In genomic region chr19:38915329-38916321, GRCh38 we compare ENCODE assay signal across 32 cellular contexts. TPM values are rescaled to one million over a fixed set of nuclear protein-coding genes. Genes with fewer than 3 reads are reported as not detected.
DNase-seq lines count a peak whose midpoint lies in the region; ATAC-seq and TF ChIP-seq lines count a peak whose summit lies in the region.
"Had no signal": no experiment of that assay in that cellular context is flagged by ENCODE, and none has a peak within 500 bp of the region (broad histone marks: within the 10 kb centered on the region; RNA-seq: fewer than 3 reads in every experiment).

No MANE protein-coding gene starts in this region.

- no peak for DNase-seq in Calu3
- DNase-seq in neural crest cell (ENCODE audit: low read depth, low spot score) = no peak
- DNase-seq in NOMO-1 treated with dmso at 0.1 percent for 144 hours (lab: John Stamatoyannopoulos, UW; ENCODE audit: unreplicated experiment) = no peak
- no peak for DNase-seq in CD8-positive, alpha-beta T cell
- DNase-seq: activated CD4-positive, alpha-beta T cell treated with anti-CD3 and anti-CD28 coated beads, Interleukin-2, amount 10 ng/mL, durations not matched to agents 7 days and 5 days; activated gamma-delta T cell treated with Interleukin-2 at 50 U/mL for 16 hours; activated T-cell treated with anti-CD3 and anti-CD28 coated beads, Interleukin-2, amount 50 U/mL, for 4 hours; CD8-positive, alpha-beta memory T cell; central memory CD4-positive, alpha-beta T cell; dermis blood vessel endothelial cell; DMS79; gastrocnemius medialis; GDM1; H9; naive B cell; NCI-H1105 treated with DMSO at 0.1 percent for 48 hours; NCI-H2029; NCI-H526; stimulated activated CD4-positive, alpha-beta T cell treated with anti-CD3 and anti-CD28 coated beads, Interleukin-2, amount 100 ng/mL, for 24 hours; SW 1271; T-helper 9 cell; transverse colon; WERI-Rb-1 had no signal

- no peaks in the 10 kb centered on the region for H3K36me3 ChIP-seq in CD8-positive, alpha-beta T cell (ENCODE audit: insufficient read depth, low read length)
- H3K36me3 ChIP-seq: ovary, transverse colon, WERI-Rb-1 had no signal

- H3K27ac ChIP-seq in CD8-positive, alpha-beta T cell (ENCODE audit: low read depth, low read length) = no peak overlapping the region
- H3K27ac ChIP-seq: gastrocnemius medialis, hepatocyte, left lung, ovary, transverse colon, WERI-Rb-1 had no signal

- CTCF ChIA-PET in Calu3 (lab: Charles Lee) = no interaction called here
- CTCF ChIA-PET in CD8-positive, alpha-beta T cell (lab: Charles Lee) = interaction anchor here (0.9 kb wide), 1 partner anchor 8 kb away, joined by 3 read pairs; no protein-coding TSS in a partner anchor

- H3K9me3 Mint-ChIP-seq in Calu3 (ENCODE audit: low read depth, unreplicated experiment) = no peaks in the 10 kb centered on the region
- H3K9me3 Mint-ChIP-seq in dendritic cell treated with granulocyte-macrophage colony-stimulating factor and Interleukin-4, amounts not matched to agents 40 ng/mL and 50 ng/mL, for 4 days = no peaks in the 10 kb centered on the region
- no peaks in the 10 kb centered on the region for H3K9me3 Mint-ChIP-seq in neural crest cell
- no peaks in the 10 kb centered on the region for H3K9me3 Mint-ChIP-seq in CD8-positive, alpha-beta T cell
- H3K9me3 Mint-ChIP-seq: activated CD4-positive, alpha-beta T cell treated with anti-CD3 and anti-CD28 coated beads, Interleukin-2, amount 10 ng/mL, durations not matched to agents 7 days and 5 days; activated T-cell treated with anti-CD3 and anti-CD28 coated beads, Interleukin-2, amount 50 U/mL, for 4 hours; CD8-positive, alpha-beta memory T cell; mesothelial cell of epicardium; naive B cell had no signal

- H3K4me3 ChIP-seq in CD8-positive, alpha-beta T cell (ENCODE audit: low read depth, low read length) = no peak overlapping the region
- H3K4me3 ChIP-seq: gastrocnemius medialis, hepatocyte, left lung, ovary, smooth muscle cell, transverse colon had no signal

- POLR2A ChIA-PET in CD8-positive, alpha-beta T cell (lab: Charles Lee) = no interaction called here

- H3K9me3 ChIP-seq in CD8-positive, alpha-beta T cell (ENCODE audit: low read length) = no peaks in the 10 kb centered on the region
- H3K9me3 ChIP-seq: gastrocnemius medialis, left lung, ovary, transverse colon had no signal

- H3K36me3 Mint-ChIP-seq in Calu3 (ENCODE audit: insufficient read depth, unreplicated experiment) (peaks cover 6% of the 10 kb centered on the region), neural crest cell (ENCODE audit: low read depth) (no peaks in the 10 kb centered on the region)
- peaks cover 23% of the 10 kb centered on the region for H3K36me3 Mint-ChIP-seq in dendritic cell treated with granulocyte-macrophage colony-stimulating factor and Interleukin-4, amounts not matched to agents 40 ng/mL and 50 ng/mL, for 4 days (ENCODE audit: low read depth)
- H3K36me3 Mint-ChIP-seq in CD8-positive, alpha-beta T cell = peaks cover 10% of the 10 kb centered on the region
- H3K36me3 Mint-ChIP-seq: mesothelial cell of epicardium had no signal

- no peaks in the 10 kb centered on the region for H3K27me3 Mint-ChIP-seq in Calu3 (ENCODE audit: unreplicated experiment)
- no peaks in the 10 kb centered on the region for H3K27me3 Mint-ChIP-seq in dendritic cell treated with granulocyte-macrophage colony-stimulating factor and Interleukin-4, amounts not matched to agents 40 ng/mL and 50 ng/mL, for 4 days
- H3K27me3 Mint-ChIP-seq in neural crest cell (ENCODE audit: low read depth) = no peaks in the 10 kb centered on the region
- no peaks in the 10 kb centered on the region for H3K27me3 Mint-ChIP-seq in CD8-positive, alpha-beta T cell (ENCODE audit: low read depth)
- H3K27me3 Mint-ChIP-seq: activated CD4-positive, alpha-beta T cell treated with anti-CD3 and anti-CD28 coated beads, Interleukin-2, amount 10 ng/mL, durations not matched to agents 7 days and 5 days; naive B cell had no signal

- no peak for TF ChIP-seq CTCF in Calu3 (IDR thresholded peaks at IDR 0.05; ENCODE audit: unreplicated experiment)
- TF ChIP-seq CTCF in neural crest cell (conservative IDR thresholded peaks at IDR 0.05) = no peak
- no peak for TF ChIP-seq CTCF in CD8-positive, alpha-beta T cell (IDR thresholded peaks at IDR 0.05)

- ATAC-seq in HG02981 (IDR thresholded peaks at IDR 0.05; ENCODE audit: unreplicated experiment) = no peak
- ATAC-seq in CD8-positive, alpha-beta T cell = no peak
- ATAC-seq: activated T-cell treated with anti-CD3 and anti-CD28 coated beads, Interleukin-2, amount 50 U/mL, for 4 hours; gastrocnemius medialis; left lung had no signal

- no peaks in the 10 kb centered on the region for H3K27me3 ChIP-seq in CD8-positive, alpha-beta T cell (ENCODE audit: insufficient read depth, low read length)
- H3K27me3 ChIP-seq: gastrocnemius medialis, hepatocyte, ovary had no signal

- no peaks in the 10 kb centered on the region for H3K4me1 ChIP-seq in CD8-positive, alpha-beta T cell (ENCODE audit: insufficient read depth, low read length)
- H3K4me1 ChIP-seq: gastrocnemius medialis, left lung, transverse colon had no signal

- H3K27ac Mint-ChIP-seq in Calu3 (ENCODE audit: unreplicated experiment) (peak overlapping the region; percentile 3), neural crest cell (ENCODE audit: unreplicated experiment) (peak overlapping the region; percentile 27)
- H3K27ac Mint-ChIP-seq in dendritic cell treated with granulocyte-macrophage colony-stimulating factor and Interleukin-4, amounts not matched to agents 40 ng/mL and 50 ng/mL, for 4 days = peak overlapping the region; percentile 30
- H3K27ac Mint-ChIP-seq in CD8-positive, alpha-beta T cell = no peak overlapping the region
- H3K27ac Mint-ChIP-seq: mesothelial cell of epicardium, naive B cell had no signal

- no TSS peak for BruUV-seq in Calu3 (replicated peaks; lab: Mats Ljungman, UMichigan)

- intact Hi-C loops in Calu3 (cut with micrococcal nuclease; ENCODE audit: unreplicated experiment) = no loop called here
- intact Hi-C loops in dendritic cell treated with granulocyte-macrophage colony-stimulating factor and Interleukin-4, amounts not matched to agents 40 ng/mL and 50 ng/mL, for 4 days (cut with micrococcal nuclease) = no loop called here
- intact Hi-C loops in CD8-positive, alpha-beta T cell (cut with DNase I, micrococcal nuclease) = no loop called here

- H3K4me3 Mint-ChIP-seq in Calu3 (ENCODE audit: low read depth, unreplicated experiment) (no peak overlapping the region), neural crest cell (no peak overlapping the region)
- H3K4me3 Mint-ChIP-seq in dendritic cell treated with granulocyte-macrophage colony-stimulating factor and Interleukin-4, amounts not matched to agents 40 ng/mL and 50 ng/mL, for 4 days = no peak overlapping the region
- no peak overlapping the region for H3K4me3 Mint-ChIP-seq in CD8-positive, alpha-beta T cell
- H3K4me3 Mint-ChIP-seq: activated CD4-positive, alpha-beta T cell treated with anti-CD3 and anti-CD28 coated beads, Interleukin-2, amount 10 ng/mL, durations not matched to agents 7 days and 5 days; activated T-cell treated with anti-CD3 and anti-CD28 coated beads, Interleukin-2, amount 50 U/mL, for 4 hours; CD8-positive, alpha-beta memory T cell; mesothelial cell of epicardium; naive B cell had no signal

- H3K4me1 Mint-ChIP-seq in Calu3 (ENCODE audit: low read depth, unreplicated experiment) (no peaks in the 10 kb centered on the region), neural crest cell (no peaks in the 10 kb centered on the region)
- H3K4me1 Mint-ChIP-seq in dendritic cell treated with granulocyte-macrophage colony-stimulating factor and Interleukin-4, amounts not matched to agents 40 ng/mL and 50 ng/mL, for 4 days (ENCODE audit: low read depth) = peaks cover 17% of the 10 kb centered on the region
- peaks cover 2% of the 10 kb centered on the region for H3K4me1 Mint-ChIP-seq in CD8-positive, alpha-beta T cell (ENCODE audit: low read depth)
- H3K4me1 Mint-ChIP-seq: CD8-positive, alpha-beta memory T cell; H9; mesothelial cell of epicardium had no signal

RNA-seq across cellular contexts. Expression of gene CCER2, which starts 3.6 kb away (rescaled TPM):
- total RNA-seq in Calu3 (2022) = 0.57 and 1.2 TPM in 2 replicates
- total RNA-seq in neural crest cell = 1.4 and 2.0 TPM in 2 replicates
- 1 to 10 TPM in 1 of 2 experiments, under 1 TPM in 1; 0.97 to 1.0 TPM for total RNA-seq in CD8-positive, alpha-beta T cell
- total RNA-seq: dermis blood vessel endothelial cell, hepatocyte, HT-29, left lung, M059J, smooth muscle cell, transverse colon had no signal

RNA-seq across cellular contexts. Expression of gene SARS2, which starts 14.9 kb away (rescaled TPM):
- total RNA-seq in Calu3 (2022) (52.1 and 58.1 TPM in 2 replicates), neural crest cell (54.1 and 58.5 TPM in 2 replicates)
- 10 to 100 TPM; 24.3 to 26.1 TPM for total RNA-seq in CD8-positive, alpha-beta T cell

RNA-seq across cellular contexts. Expression of gene MRPS12, which starts 15.1 kb away (rescaled TPM):
- total RNA-seq in Calu3 (2022) (73.1 and 88.2 TPM in 2 replicates), neural crest cell (34.4 and 38.5 TPM in 2 replicates)
- total RNA-seq in CD8-positive, alpha-beta T cell = 10 to 100 TPM; 14.4 to 15.7 TPM

RNA-seq across cellular contexts. Expression of gene NFKBIB, which starts 15.9 kb away (rescaled TPM):
- total RNA-seq in Calu3 (2022) (54.4 and 62.6 TPM in 2 replicates), neural crest cell (19.9 and 21.2 TPM in 2 replicates)
- 10 to 100 TPM; 62.9 to 66.1 TPM for total RNA-seq in CD8-positive, alpha-beta T cell

RNA-seq across cellular contexts. Expression of gene SIRT2, which starts 16.2 kb away (rescaled TPM):
- 51.7 and 55.6 TPM in 2 replicates for total RNA-seq in Calu3 (2022)
- total RNA-seq in neural crest cell = 27.4 and 28.9 TPM in 2 replicates
- 10 to 100 TPM; 90.6 to 95.1 TPM for total RNA-seq in CD8-positive, alpha-beta T cell
